Comparison of ENCODE assay signal across 1 cellular context in genomic region chr2:199462167-199462976, GRCh38.
TF ChIP-seq lines count a peak whose summit lies in the region.

No MANE protein-coding gene starts in this region.

TF ChIP-seq in H1, 55 proteins besides CTCF, POLR2A, EP300 and RAD21:
- TF ChIP-seq CHD1 (IDR thresholded peaks at IDR 0.05; ENCODE audit: low read depth, low read length) (no peak), NRF1 (IDR thresholded peaks at IDR 0.05; ENCODE audit: low read depth, low read length) (no peak), POU5F1 (IDR thresholded peaks at IDR 0.05; ENCODE audit: low read depth, low read length) (no peak), TEAD4 (IDR thresholded peaks at IDR 0.05; ENCODE audit: low read depth, low read length) (no peak), KDM1A (IDR thresholded peaks at IDR 0.05; ENCODE audit: borderline replicate concordance, low read length) (no peak), SP1 (IDR thresholded peaks at IDR 0.05; ENCODE audit: low read depth, low read length) (no peak), CHD7 (IDR thresholded peaks at IDR 0.05; ENCODE audit: insufficient replicate concordance, low read length) (no peak), HDAC2 (IDR thresholded peaks at IDR 0.05; ENCODE audit: borderline replicate concordance in 1 of 2, low read depth in 2 of 2, low read length in 2 of 2) (no peak), NANOG (IDR thresholded peaks at IDR 0.05; ENCODE audit: insufficient read depth, low read depth, low read length, poor library complexity, severe bottlenecking) (no peak), GABPA (IDR thresholded peaks at IDR 0.05; ENCODE audit: borderline replicate concordance, insufficient read depth, low read length) (no peak), TAF7 (optimal IDR thresholded peaks at IDR 0.05; ENCODE audit: borderline replicate concordance, low read depth, low read length) (no peak), MAFK (IDR thresholded peaks at IDR 0.05; ENCODE audit: low read depth, low read length) (no peak), PHF8 (conservative IDR thresholded peaks at IDR 0.05; ENCODE audit: low read depth, low read length) (no peak), BCL11A (IDR thresholded peaks at IDR 0.05; ENCODE audit: low read depth in 2 of 2, low read length in 2 of 2) (no peak), CBX5 (IDR thresholded peaks at IDR 0.05; ENCODE audit: low read depth, low read length) (no peak), SIN3A (conservative IDR thresholded peaks at IDR 0.05 in 1 of 2, IDR thresholded peaks at IDR 0.05 in 1 of 2; ENCODE audit: low read depth in 1 of 2, low read length in 2 of 2) (no peak), CREB1 (IDR thresholded peaks at IDR 0.05) (no peak), ASH2L (IDR thresholded peaks at IDR 0.05; ENCODE audit: low read length) (peak; percentile 20), CEBPB (IDR thresholded peaks at IDR 0.05; ENCODE audit: low read depth, low read length) (no peak), SP4 (IDR thresholded peaks at IDR 0.05; ENCODE audit: low read length) (no peak), KDM4A (IDR thresholded peaks at IDR 0.05; ENCODE audit: low read depth, low read length, severe bottlenecking) (peak; percentile 14), KDM5A (IDR thresholded peaks at IDR 0.05; ENCODE audit: low read length) (no peak), MAX (IDR thresholded peaks at IDR 0.05) (0 out of 2 replicates have a peak, but pooled peaks have one; percentile 6), E2F6 (IDR thresholded peaks at IDR 0.05) (peak; percentile 36), SUZ12 (IDR thresholded peaks at IDR 0.05; ENCODE audit: low read length) (peak; percentile 90; the same call in 1 of the 2 replicates), RXRA (IDR thresholded peaks at IDR 0.05; ENCODE audit: insufficient read depth, low read depth, low read length) (no peak), BACH1 (IDR thresholded peaks at IDR 0.05; ENCODE audit: low read length) (no peak), JUND (IDR thresholded peaks at IDR 0.05; ENCODE audit: low read length) (no peak), EGR1 (IDR thresholded peaks at IDR 0.05; ENCODE audit: borderline replicate concordance, low read depth, low read length) (peak; percentile 74; the same call in 1 of the 2 replicates), FOSL1 (IDR thresholded peaks at IDR 0.05; ENCODE audit: insufficient read depth, low read depth, low read length) (no peak), RFX5 (IDR thresholded peaks at IDR 0.05; ENCODE audit: borderline replicate concordance, low read depth, low read length) (no peak), EZH2 (IDR thresholded peaks at IDR 0.05; ENCODE audit: low read depth, low read length, severe bottlenecking) (peak; percentile 92), SIRT6 (IDR thresholded peaks at IDR 0.05; ENCODE audit: low read length) (no peak), RNF2 (IDR thresholded peaks at IDR 0.05; ENCODE audit: borderline replicate concordance, low read depth, low read length, missing control alignments, poor library complexity, severe bottlenecking) (peak; percentile 90), SRF (IDR thresholded peaks at IDR 0.05; ENCODE audit: low read depth, low read length) (no peak)
- TF ChIP-seq, protein P1, sequence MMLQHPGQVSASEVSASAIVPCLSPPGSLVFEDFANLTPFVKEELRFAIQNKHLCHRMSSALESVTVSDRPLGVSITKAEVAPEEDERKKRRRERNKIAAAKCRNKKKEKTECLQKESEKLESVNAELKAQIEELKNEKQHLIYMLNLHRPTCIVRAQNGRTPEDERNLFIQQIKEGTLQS (IDR thresholded peaks at IDR 0.05; ENCODE audit: insufficient read depth, low read depth, low read length) = no peak
- TF ChIP-seq, protein P2, sequence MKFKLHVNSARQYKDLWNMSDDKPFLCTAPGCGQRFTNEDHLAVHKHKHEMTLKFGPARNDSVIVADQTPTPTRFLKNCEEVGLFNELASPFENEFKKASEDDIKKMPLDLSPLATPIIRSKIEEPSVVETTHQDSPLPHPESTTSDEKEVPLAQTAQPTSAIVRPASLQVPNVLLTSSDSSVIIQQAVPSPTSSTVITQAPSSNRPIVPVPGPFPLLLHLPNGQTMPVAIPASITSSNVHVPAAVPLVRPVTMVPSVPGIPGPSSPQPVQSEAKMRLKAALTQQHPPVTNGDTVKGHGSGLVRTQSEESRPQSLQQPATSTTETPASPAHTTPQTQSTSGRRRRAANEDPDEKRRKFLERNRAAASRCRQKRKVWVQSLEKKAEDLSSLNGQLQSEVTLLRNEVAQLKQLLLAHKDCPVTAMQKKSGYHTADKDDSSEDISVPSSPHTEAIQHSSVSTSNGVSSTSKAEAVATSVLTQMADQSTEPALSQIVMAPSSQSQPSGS (IDR thresholded peaks at IDR 0.05; ENCODE audit: low read length) = no peak
